ENCODE assay signal across 8 cellular contexts in the genomic region with DNA sequence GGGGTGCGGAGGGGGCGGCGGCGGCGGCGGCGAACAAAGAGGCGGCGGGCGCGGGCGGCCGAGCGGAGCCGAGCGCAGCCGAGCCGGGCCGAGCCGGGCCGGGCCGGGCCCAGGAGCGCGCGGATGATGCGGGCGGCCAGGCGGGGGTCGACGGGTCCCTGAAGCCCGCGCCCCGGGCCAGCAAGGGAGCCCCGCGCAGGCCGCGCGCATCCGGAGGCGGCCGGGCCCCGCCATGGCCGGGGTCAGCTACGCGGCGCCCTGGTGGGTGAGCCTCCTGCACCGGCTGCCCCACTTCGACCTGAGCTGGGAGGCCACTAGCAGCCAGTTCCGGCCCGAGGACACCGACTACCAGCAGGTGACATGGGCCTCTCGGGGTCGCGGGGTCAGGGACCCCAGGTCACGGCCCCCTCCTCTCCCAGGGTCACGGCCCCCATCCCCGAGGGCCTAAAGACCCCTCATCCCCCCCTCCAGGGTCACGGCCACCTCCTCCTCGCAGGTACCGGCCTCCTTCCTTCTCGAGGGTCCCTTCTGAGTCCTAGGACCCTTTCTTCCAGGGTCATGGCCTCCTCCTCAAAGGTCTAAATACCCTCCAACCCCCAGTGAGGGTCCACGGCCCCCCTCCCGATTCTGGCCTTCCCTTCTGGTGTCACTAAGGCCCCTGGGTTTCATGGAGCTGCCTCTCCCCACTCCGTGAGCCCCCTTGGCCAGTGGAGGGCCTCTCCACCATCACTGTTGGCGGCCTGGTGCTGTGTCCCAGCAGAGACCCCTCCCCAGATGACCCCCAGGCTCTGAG. TPM values are rescaled to one million over a fixed set of nuclear protein-coding genes. Genes with fewer than 3 reads are reported as not detected.
A peak's percentile ranks its signal among the peaks of the same experiment; 100 is the strongest.
DNase-seq lines count a peak whose midpoint lies in the region; ATAC-seq and TF ChIP-seq lines count a peak whose summit lies in the region.

A gene with protein sequence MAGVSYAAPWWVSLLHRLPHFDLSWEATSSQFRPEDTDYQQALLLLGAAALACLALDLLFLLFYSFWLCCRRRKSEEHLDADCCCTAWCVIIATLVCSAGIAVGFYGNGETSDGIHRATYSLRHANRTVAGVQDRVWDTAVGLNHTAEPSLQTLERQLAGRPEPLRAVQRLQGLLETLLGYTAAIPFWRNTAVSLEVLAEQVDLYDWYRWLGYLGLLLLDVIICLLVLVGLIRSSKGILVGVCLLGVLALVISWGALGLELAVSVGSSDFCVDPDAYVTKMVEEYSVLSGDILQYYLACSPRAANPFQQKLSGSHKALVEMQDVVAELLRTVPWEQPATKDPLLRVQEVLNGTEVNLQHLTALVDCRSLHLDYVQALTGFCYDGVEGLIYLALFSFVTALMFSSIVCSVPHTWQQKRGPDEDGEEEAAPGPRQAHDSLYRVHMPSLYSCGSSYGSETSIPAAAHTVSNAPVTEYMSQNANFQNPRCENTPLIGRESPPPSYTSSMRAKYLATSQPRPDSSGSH (plus strand): TSS at position 63 of the 793 bp plus-strand sequence. CDS start 170 bp downstream, at position 233.

- 0 to 2% methylated on average over 7 to 36 of the region's 65 CpGs for WGBS in thyroid gland, 2 donors

- H3K9me3 Mint-ChIP-seq in central memory CD8-positive, alpha-beta T cell = no peaks in the 10 kb centered on the region

- H3K9me3 ChIP-seq in lower lobe of right lung = no peaks in the 10 kb centered on the region
- no peaks in the 10 kb centered on the region for H3K9me3 ChIP-seq in thyroid gland

- peak; percentile 49 to 79 for TF ChIP-seq POLR2A in thyroid gland (IDR thresholded peaks at IDR 0.05)

- H3K27me3 ChIP-seq in lower lobe of right lung (ENCODE audit: low read depth) (no peaks in the 10 kb centered on the region), thyroid gland (no peaks in the 10 kb centered on the region)

- TF ChIP-seq CTCF in GM12865 (IDR thresholded peaks at IDR 0.05; ENCODE audit: insufficient read depth, low read depth, low read length, missing control alignments) = no peak
- TF ChIP-seq CTCF in lower lobe of right lung (IDR thresholded peaks at IDR 0.05) = no peak
- no peak for TF ChIP-seq CTCF in thyroid gland (IDR thresholded peaks at IDR 0.05)

- H3K4me1 ChIP-seq in lower lobe of right lung = peaks cover 50% of the 10 kb centered on the region
- peaks cover 64 to 69% of the 10 kb centered on the region in 2 donors for H3K4me1 ChIP-seq in thyroid gland

- peaks cover 6% of the 10 kb centered on the region for H3K36me3 Mint-ChIP-seq in central memory CD8-positive, alpha-beta T cell (ENCODE audit: insufficient read depth)

- no peaks in the 10 kb centered on the region for H3K36me3 ChIP-seq in lower lobe of right lung
- H3K36me3 ChIP-seq in thyroid gland = no peaks in the 10 kb centered on the region

- H3K27ac ChIP-seq in lower lobe of right lung (peak within 1 kb of the TSS; percentile 87), thyroid gland (peak within 1 kb of the TSS; percentile 88 to 95 (median 88))

- H3K27ac Mint-ChIP-seq in central memory CD8-positive, alpha-beta T cell (ENCODE audit: low read depth) = peak within 1 kb of the TSS; percentile 93

- intact Hi-C loops in lower lobe of right lung (cut with DNase I) (no loop called here), thyroid gland (cut with DNase I) (no loop called here)

- DNase-seq in GM12865 (ENCODE audit: low read depth) = peak; percentile 34
- no peak for DNase-seq in LHCN-M2 (ENCODE audit: low read depth)
- no peak for DNase-seq in central memory CD8-positive, alpha-beta T cell (ENCODE audit: low spot score in 2 of 2)
- DNase-seq in lower lobe of right lung = peak; percentile 71
- DNase-seq in thyroid gland = peak; percentile 44 to 55
- no peak for DNase-seq in GDM1 (lab: John Stamatoyannopoulos, UW)
- no peak for DNase-seq in OCI-M2 (lab: John Stamatoyannopoulos, UW; ENCODE audit: unreplicated experiment)

- H3K4me3 ChIP-seq in GM12865 (ENCODE audit: low read depth, low read length) (peak within 1 kb of the TSS; percentile 69), lower lobe of right lung (peak within 1 kb of the TSS; percentile 91), thyroid gland (replicated peaks in 1 of 3) (peak within 1 kb of the TSS; percentile 66 to 71 (median 71))

- no peaks in the 10 kb centered on the region for H3K27me3 Mint-ChIP-seq in central memory CD8-positive, alpha-beta T cell

- peaks cover 30% of the 10 kb centered on the region for H3K4me1 Mint-ChIP-seq in central memory CD8-positive, alpha-beta T cell

- peak; percentile 26 for ATAC-seq in GM21737 (IDR thresholded peaks at IDR 0.05; ENCODE audit: unreplicated experiment)
- no peak for ATAC-seq in central memory CD8-positive, alpha-beta T cell (replicated peaks; ENCODE audit: extremely low read depth, poor library complexity, severe bottlenecking)
- ATAC-seq in lower lobe of right lung = peak in 1 of 2 donors; percentile 2

- H3K4me3 Mint-ChIP-seq in central memory CD8-positive, alpha-beta T cell = peak within 1 kb of the TSS; percentile 91

RNA-seq across cellular contexts. Expression of the gene that starts here (rescaled TPM):
- total RNA-seq in LHCN-M2 (2014; rRNA removed) = 29.2 and 31.8 TPM in 2 replicates
- 68.7 TPM for polyA plus RNA-seq in LHCN-M2 (2012)
- total RNA-seq in lower lobe of right lung = 51.7 TPM
- total RNA-seq in thyroid gland = 10 to 100 TPM; 16.7 to 23.8 (median 21.4) TPM

Comparison
In these comparisons a context has a peak if more than half of its experiments do, and no peak if none do; other contexts are left out.
1. DNase-seq: peak in GM12865 (single experiment), lower lobe of right lung (single experiment) and thyroid gland (2 of 2); none in LHCN-M2 (single experiment), central memory CD8-positive, alpha-beta T cell (0 of 2), GDM1 (single experiment) and OCI-M2 (single experiment).
2. Peak in every context shown above with its lines, with median percentiles within 50 percentile points of each other: H3K4me3 ChIP-seq.